1 cellular context compared by ENCODE assay signal in genomic region chr7:101163281-101164070, GRCh38.
TF ChIP-seq lines count a peak whose summit lies in the region.

No MANE protein-coding gene starts in this region.

TF ChIP-seq in A549, 52 proteins besides CTCF, POLR2A, EP300 and RAD21 (continued from another document):
- TF ChIP-seq REST (IDR thresholded peaks at IDR 0.05) (no peak), ATOH8 (CRISPR knock-in tag; IDR thresholded peaks at IDR 0.05; ENCODE audit: low read depth) (no peak), RCOR1 (IDR thresholded peaks at IDR 0.05; ENCODE audit: low read depth, low read length) (no peak), PHF8 (IDR thresholded peaks at IDR 0.05; ENCODE audit: borderline replicate concordance, low read depth) (no peak), ZNF302 (CRISPR knock-in tag; IDR thresholded peaks at IDR 0.05) (no peak), SREBF2 (IDR thresholded peaks at IDR 0.05) (no peak), GATA3 (IDR thresholded peaks at IDR 0.05; ENCODE audit: borderline replicate concordance) (no peak)
